Comparison of ENCODE assay signal across 8 cellular contexts in genomic region chr4:130808492-130808891, GRCh38.
DNase-seq lines count a peak whose midpoint lies in the region; ATAC-seq, FAIRE-seq and TF ChIP-seq lines count a peak whose summit lies in the region.

No MANE protein-coding gene starts in this region.

- POLR2A ChIA-PET in A549 (lab: Yijun Ruan, JAX) (no interaction called here), PC-3 (lab: Charles Lee; ENCODE audit: unreplicated experiment) (no interaction called here)

- ATAC-seq in A549 (no peak), GM18861 (IDR thresholded peaks at IDR 0.05; ENCODE audit: unreplicated experiment) (peak; percentile 56), PC-3 (peak; percentile 43; the same call in 1 of the 2 replicates), foreskin keratinocyte (peak; percentile 71)

- CTCF ChIA-PET in A549 (lab: Yijun Ruan, JAX), result interaction anchor here (1.0 to 1.8 kb wide), 4 partner anchors 21 to 446 kb away, joined by 3 to 15 read pairs (median 4); no protein-coding TSS in a partner anchor
- CTCF ChIA-PET in PC-3 (lab: Charles Lee), result no interaction called here

- FAIRE-seq in A549 (lab: Jason Lieb, UNC) (no peak), GM19239 (lab: Jason Lieb, UNC) (no peak)

- no peak overlapping the region for H2AFZ ChIP-seq in PC-3 (ENCODE audit: low read length)

- H3K4me1 ChIP-seq in A549, result no peaks in the 10 kb centered on the region
- H3K4me1 ChIP-seq in PC-3 (ENCODE audit: insufficient read depth, low read length), result no peaks in the 10 kb centered on the region
- H3K4me1 ChIP-seq in foreskin keratinocyte, result no peaks in the 10 kb centered on the region

- no peaks in the 10 kb centered on the region for H3K79me2 ChIP-seq in PC-3 (ENCODE audit: low read length)

- no peaks in the 10 kb centered on the region for H3K9me3 ChIP-seq in A549
- H3K9me3 ChIP-seq in PC-3 (ENCODE audit: low read length), result no peaks in the 10 kb centered on the region

- WGBS in A549 (ENCODE audit: missing lambda C conversion rate), result 0% methylated on average over 3 of the region's 3 CpGs

- TF ChIP-seq EP300 in A549 (IDR thresholded peaks at IDR 0.05), result no peak

- TF ChIP-seq POLR2A in A549 (IDR thresholded peaks at IDR 0.05; ENCODE audit: low read length), result no peak

- DNase-seq in A549 (ENCODE audit: low read depth in 1 of 2, low spot score in 1 of 2) (peak in 1 of 2 experiments; percentile 3), PC-3 (peak; percentile 49), foreskin keratinocyte (peak; percentile 2 to 35), T-helper 2 cell (no peak), anterior cingulate cortex (lab: John Stamatoyannopoulos, UW) (no peak), GM19239 (ENCODE audit: insufficient read length, low spot score) (no peak)
- no peak for DNase-seq in central memory CD4-positive, alpha-beta T cell

- H3K9me2 ChIP-seq in PC-3 (replicated peaks; ENCODE audit: low read length), result no peaks in the 10 kb centered on the region

- H3K4me3 ChIP-seq in A549 (no peak overlapping the region), PC-3 (ENCODE audit: low read length) (no peak overlapping the region)

- TF ChIP-seq CTCF in A549 (IDR thresholded peaks at IDR 0.05) (peak; percentile 24; the same call in 1 of the 3 replicates), PC-3 (conservative IDR thresholded peaks at IDR 0.05; ENCODE audit: low read depth, low read length) (peak; percentile 66), foreskin keratinocyte (conservative IDR thresholded peaks at IDR 0.05) (peak; percentile 76)

- H3F3A ChIP-seq in PC-3 (ENCODE audit: low read length, unreplicated experiment), result no peaks in the 10 kb centered on the region

- H3K9ac ChIP-seq in PC-3 (ENCODE audit: low read length), result no peak overlapping the region

- no peaks in the 10 kb centered on the region for H3K27me3 ChIP-seq in PC-3 (ENCODE audit: low read length)
- H3K27me3 ChIP-seq in foreskin keratinocyte, result no peaks in the 10 kb centered on the region

- H3K4me2 ChIP-seq in A549 (no peak overlapping the region), PC-3 (ENCODE audit: low read length) (no peak overlapping the region)

- BruUV-seq in PC-3 (replicated peaks; lab: Mats Ljungman, UMichigan), result no TSS peak

- no peaks in the 10 kb centered on the region for H4K20me1 ChIP-seq in PC-3 (ENCODE audit: low read length)

- H3K36me3 ChIP-seq in PC-3 (ENCODE audit: low read depth, low read length), result no peaks in the 10 kb centered on the region

- TF ChIP-seq RAD21 in A549 (conservative IDR thresholded peaks at IDR 0.05 in 1 of 2, IDR thresholded peaks at IDR 0.05 in 1 of 2), result peak in 1 of 2 experiments; percentile 25; a peak in 1 of 5 replicates

- H3K27ac ChIP-seq in A549 (no peak overlapping the region), PC-3 (ENCODE audit: low read length) (no peak overlapping the region), foreskin keratinocyte (no peak overlapping the region)

- intact Hi-C loops in PC-3 (cut with micrococcal nuclease), result loop anchor here (1.0 kb wide), 1 partner anchor 449 kb away; no protein-coding TSS in a partner anchor

TF ChIP-seq in A549, 52 proteins besides CTCF, POLR2A, EP300 and RAD21:
- TF ChIP-seq RFX5 (IDR thresholded peaks at IDR 0.05) (no peak), NR3C1 (IDR thresholded peaks at IDR 0.05) (no peak)
- TF ChIP-seq, protein P1, sequence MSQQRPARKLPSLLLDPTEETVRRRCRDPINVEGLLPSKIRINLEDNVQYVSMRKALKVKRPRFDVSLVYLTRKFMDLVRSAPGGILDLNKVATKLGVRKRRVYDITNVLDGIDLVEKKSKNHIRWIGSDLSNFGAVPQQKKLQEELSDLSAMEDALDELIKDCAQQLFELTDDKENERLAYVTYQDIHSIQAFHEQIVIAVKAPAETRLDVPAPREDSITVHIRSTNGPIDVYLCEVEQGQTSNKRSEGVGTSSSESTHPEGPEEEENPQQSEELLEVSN (IDR thresholded peaks at IDR 0.05; ENCODE audit: borderline replicate concordance, low read depth), result no peak

Comparison
In these comparisons a context has a peak if more than half of its experiments do, and no peak if none do; other contexts are left out.
1. ATAC-seq: peak in GM18861 (single experiment), PC-3 (single experiment) and foreskin keratinocyte (single experiment); none in A549 (0 of 2).
2. DNase-seq: peak in PC-3 (single experiment) and foreskin keratinocyte (2 of 2); none in central memory CD4-positive, alpha-beta T cell (single experiment), T-helper 2 cell (0 of 5), anterior cingulate cortex (0 of 58) and GM19239 (single experiment).
3. CTCF ChIP-seq: peak in every context shown above with its lines; median percentile 76 in foreskin keratinocyte; 66 in PC-3; 24 in A549.